In genomic region chr9:99034149-99034548, GRCh38 we compare ENCODE assay signal across 17 cellular contexts.
"Had no signal": no experiment of that assay in that cellular context is flagged by ENCODE, and none has a peak within 500 bp of the region (broad histone marks: within the 10 kb centered on the region; RNA-seq: fewer than 3 reads in every experiment).

No MANE protein-coding gene starts in this region.

- H3K4me1 ChIP-seq: gastrocnemius medialis, right atrium auricular region, suprapubic skin, thyroid gland had no signal

- H3K4me2 ChIP-seq: smooth muscle cell had no signal

- H3K36me3 ChIP-seq: gastrocnemius medialis, neutrophil, right atrium auricular region, suprapubic skin, thyroid gland had no signal

- H3K27ac ChIP-seq: epithelial cell of prostate, esophagus muscularis mucosa, gastrocnemius medialis, neutrophil, right atrium auricular region, suprapubic skin, thyroid gland had no signal

- DNase-seq: effector memory CD8-positive, alpha-beta T cell; gastrocnemius medialis; glutamatergic neuron; kidney; left colon; mesendoderm; naive B cell; stimulated activated CD4-positive, alpha-beta T cell treated with anti-CD3 and anti-CD28 coated beads, Interleukin-2, amount 100 ng/mL, for 48 hours; stimulated activated naive CD4-positive, alpha-beta T cell treated with Interleukin-2 at 50 U/mL for 16 hours; thyroid gland had no signal

- H3K4me3 ChIP-seq: esophagus muscularis mucosa, gastrocnemius medialis, right atrium auricular region, smooth muscle cell, suprapubic skin, thyroid gland had no signal

- H3K4me3 Mint-ChIP-seq: naive B cell, type B pancreatic cell had no signal

- H3K36me3 Mint-ChIP-seq: naive B cell, type B pancreatic cell had no signal

- ATAC-seq: effector memory CD8-positive, alpha-beta T cell; gastrocnemius medialis; left colon had no signal

- H3K27ac Mint-ChIP-seq: naive B cell, type B pancreatic cell had no signal

- H3K9me3 ChIP-seq: esophagus muscularis mucosa, gastrocnemius medialis, neutrophil, right atrium auricular region, suprapubic skin, thyroid gland had no signal

- H3K9me3 Mint-ChIP-seq: effector memory CD8-positive, alpha-beta T cell; naive B cell had no signal

- H3K27me3 Mint-ChIP-seq: effector memory CD8-positive, alpha-beta T cell had no signal

- H3K27me3 ChIP-seq: esophagus muscularis mucosa, gastrocnemius medialis, right atrium auricular region, suprapubic skin, thyroid gland had no signal
